Comparison of ENCODE assay signal across 1 cellular context in genomic region chr17:82754297-82755208, GRCh38.
TF ChIP-seq lines count a peak whose summit lies in the region.

No MANE protein-coding gene starts in this region.

TF ChIP-seq in GM12878, 131 proteins besides CTCF, POLR2A, EP300 and RAD21:
- TF ChIP-seq PKNOX1 (IDR thresholded peaks at IDR 0.05) (peak; percentile 49), PBX3 (IDR thresholded peaks at IDR 0.05; ENCODE audit: insufficient replicate concordance, low read depth, low read length) (peak; percentile 23), MYB (IDR thresholded peaks at IDR 0.05; ENCODE audit: borderline replicate concordance, low read depth, low read length) (no peak), SMAD1 (IDR thresholded peaks at IDR 0.05; ENCODE audit: low read depth, partially characterized antibody) (no peak)
